ENCODE assay signal across 8 cellular contexts in the genomic region with DNA sequence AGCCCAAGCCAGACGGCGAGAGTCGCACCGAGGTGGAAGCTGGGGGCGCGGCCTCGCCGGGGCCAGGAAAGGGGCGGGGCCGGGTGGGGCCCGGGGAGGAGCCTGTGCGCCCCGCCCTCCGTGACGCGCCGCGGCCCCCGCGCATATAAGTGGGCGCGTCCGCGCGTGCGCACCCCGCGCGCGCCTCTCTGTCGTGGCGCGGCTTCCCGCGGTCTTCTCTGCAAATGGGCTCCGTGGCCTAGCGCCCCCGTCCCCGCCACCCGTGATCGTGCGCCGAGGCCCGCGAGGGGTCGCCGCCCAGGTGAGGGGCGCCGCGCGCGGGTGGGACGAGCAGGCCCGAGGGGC. TPM values are rescaled to one million over a fixed set of nuclear protein-coding genes. Genes with fewer than 3 reads are reported as not detected.
A peak's percentile ranks its signal among the peaks of the same experiment; 100 is the strongest.
DNase-seq lines count a peak whose midpoint lies in the region; FAIRE-seq and TF ChIP-seq lines count a peak whose summit lies in the region.

A gene with protein sequence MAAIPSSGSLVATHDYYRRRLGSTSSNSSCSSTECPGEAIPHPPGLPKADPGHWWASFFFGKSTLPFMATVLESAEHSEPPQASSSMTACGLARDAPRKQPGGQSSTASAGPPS (plus strand): TSS at position 172 of the 345 bp plus-strand sequence. CDS start 544 bp downstream, outside the sequence.

- peak within 1 kb of the TSS; percentile 81 for H2BK120ac ChIP-seq in neuronal stem cell (ENCODE audit: low read depth, low read length)

- H3K9me3 ChIP-seq in neuronal stem cell (replicated peaks in 1 of 2; ENCODE audit: control insufficient read depth in 2 of 2, insufficient read depth in 1 of 2, low read depth in 1 of 2, low read length in 2 of 2) (peaks cover 12 to 20% of the 10 kb centered on the region in 2 donors), stomach smooth muscle (ENCODE audit: control insufficient read depth in 2 of 2, low read length in 2 of 2) (no peaks in the 10 kb centered on the region)

- in situ Hi-C loops in Caki2 (cut with HindIII; ENCODE audit: low pct_unique_long_range_greater_than_20kb, low sequenced_read_pairs): no loop called here

- no peak for TF ChIP-seq CTCF in GM20000 (IDR thresholded peaks at IDR 0.05; ENCODE audit: extremely low read depth, missing control alignments)

- peak within 1 kb of the TSS; percentile 96 for H3K4me2 ChIP-seq in neuronal stem cell (ENCODE audit: insufficient read depth, low read length, poor library complexity, severe bottlenecking)

- H3K23ac ChIP-seq in neuronal stem cell (ENCODE audit: low read depth, low read length, poor library complexity): peak within 1 kb of the TSS; percentile 98

- H2BK15ac ChIP-seq in neuronal stem cell (ENCODE audit: low read length): peak within 1 kb of the TSS; percentile 97

- H3K18ac ChIP-seq in neuronal stem cell (ENCODE audit: low read length): peak within 1 kb of the TSS; percentile 99

- peak within 1 kb of the TSS; percentile 93 for H3K4ac ChIP-seq in neuronal stem cell (ENCODE audit: low read length)

- DNase-seq in Caki2 (ENCODE audit: low read depth) (peak; percentile 70), GM20000 (ENCODE audit: low spot score) (peak; percentile 100), HTR-8/SVneo (ENCODE audit: insufficient read length, low spot score) (peak; percentile 99), SHP77 (lab: John Stamatoyannopoulos, UW) (peak; percentile 76 to 77), frontal cortex (ENCODE audit: low spot score in 2 of 2) (peak; percentile 100), neuronal stem cell (ENCODE audit: low spot score) (no peak)
- peak; percentile 60 to 86 (median 72) for DNase-seq in activated naive CD4-positive, alpha-beta T cell (lab: John Stamatoyannopoulos, UW)

- H3K9ac ChIP-seq in neuronal stem cell (ENCODE audit: low read depth, low read length, poor library complexity) (peak within 1 kb of the TSS; percentile 98), stomach smooth muscle (ENCODE audit: low read length in 2 of 2) (peak within 1 kb of the TSS; percentile 71 to 78)

- peak within 1 kb of the TSS; percentile 96 for H2BK5ac ChIP-seq in neuronal stem cell (ENCODE audit: low read length)

- peaks cover 0 to 3% (median 0%) of the 10 kb centered on the region in 3 experiments for H3K27me3 ChIP-seq in neuronal stem cell (ENCODE audit: control insufficient read depth in 3 of 3, insufficient read depth in 3 of 3, low read depth in 1 of 3, low read length in 3 of 3)
- no peaks in the 10 kb centered on the region for H3K27me3 ChIP-seq in stomach smooth muscle (ENCODE audit: control insufficient read depth in 1 of 2, insufficient read depth in 2 of 2, low read length in 2 of 2)

- H2BK12ac ChIP-seq in neuronal stem cell (ENCODE audit: low read length): peak within 1 kb of the TSS; percentile 90

- no CpG with 5 or more reads among the region's 54 CpGs for WGBS in neuronal stem cell (ENCODE audit: extremely low coverage in 2 of 2, insufficient read length in 2 of 2, insufficient replicate concordance in 1 of 2), 2 donors

- FAIRE-seq in HTR-8/SVneo (lab: Jason Lieb, UNC) (peak; percentile 99), frontal cortex (lab: Jason Lieb, UNC) (no peak)

- peak within 1 kb of the TSS; percentile 99 for H4K91ac ChIP-seq in neuronal stem cell (ENCODE audit: low read depth, low read length, poor library complexity)

- peak within 1 kb of the TSS; percentile 99 for H2AK5ac ChIP-seq in neuronal stem cell (ENCODE audit: low read depth, low read length)

- peak within 1 kb of the TSS; percentile 92 to 99 for H3K4me3 ChIP-seq in neuronal stem cell (ENCODE audit: low read length in 2 of 2)
- H3K4me3 ChIP-seq in stomach smooth muscle (ENCODE audit: low read length in 2 of 2): peak within 1 kb of the TSS; percentile 79 to 88

- H3K27ac ChIP-seq in neuronal stem cell (replicated peaks; ENCODE audit: low read length): peak within 1 kb of the TSS; percentile 85
- peak within 1 kb of the TSS; percentile 49 for H3K27ac ChIP-seq in stomach smooth muscle (ENCODE audit: low read length)

- H2AFZ ChIP-seq in neuronal stem cell (ENCODE audit: low read length): peak within 1 kb of the TSS; percentile 91

- H3K14ac ChIP-seq in neuronal stem cell (ENCODE audit: low read length): peak within 1 kb of the TSS; percentile 90

- peaks cover 22% of the 10 kb centered on the region for H3K79me1 ChIP-seq in neuronal stem cell (ENCODE audit: low read depth, low read length)

- H3K4me1 ChIP-seq in neuronal stem cell (ENCODE audit: control insufficient read depth in 2 of 2, insufficient read depth in 1 of 2, low read depth in 1 of 2, low read length in 2 of 2) (peaks cover 13 to 15% of the 10 kb centered on the region in 2 donors), stomach smooth muscle (ENCODE audit: control insufficient read depth, insufficient read depth, low read length) (peaks cover 21% of the 10 kb centered on the region)

- H3K36me3 ChIP-seq in neuronal stem cell (replicated peaks in 1 of 2; ENCODE audit: control insufficient read depth in 2 of 2, insufficient read depth in 2 of 2, low read length in 2 of 2): peaks cover 19 to 50% of the 10 kb centered on the region in 2 donors
- no peaks in the 10 kb centered on the region for H3K36me3 ChIP-seq in stomach smooth muscle (ENCODE audit: control insufficient read depth in 2 of 2, insufficient read depth in 2 of 2, low read length in 2 of 2)

- peak within 1 kb of the TSS; percentile 43 for H4K8ac ChIP-seq in neuronal stem cell (ENCODE audit: low read depth, low read length)

RNA-seq across cellular contexts. Expression of the gene that starts here (rescaled TPM):
- 35.9 and 103 TPM in 2 replicates for total RNA-seq in Caki2 (2014; rRNA removed; shearing (Covaris generic); ENCODE audit: low replicate concordance)
- 17.1 TPM for total RNA-seq in frontal cortex
- 310 TPM for polyA plus RNA-seq in neuronal stem cell (2013, experiment 1 of 2)
- 296 TPM for polyA plus RNA-seq in neuronal stem cell (2013, experiment 2 of 2)
